In genomic region chr5:172833372-172833690, GRCh38 we compare ENCODE assay signal across 8 cellular contexts. TPM values are rescaled to one million over a fixed set of nuclear protein-coding genes. Genes with fewer than 3 reads are reported as not detected.
DNase-seq lines count a peak whose midpoint lies in the region; ATAC-seq and TF ChIP-seq lines count a peak whose summit lies in the region.

No MANE protein-coding gene starts in this region.

- no peak for ATAC-seq in body of pancreas
- ATAC-seq in HG03571 (IDR thresholded peaks at IDR 0.05; ENCODE audit: unreplicated experiment): no peak
- ATAC-seq in GM21423 (IDR thresholded peaks at IDR 0.05; ENCODE audit: unreplicated experiment): no peak

- H3K4me3 Mint-ChIP-seq in activated naive CD4-positive, alpha-beta T cell treated with anti-CD3 and anti-CD28 coated beads for 36 hours: peak overlapping the region; percentile 80

- H3K27me3 ChIP-seq in body of pancreas: no peaks in the 10 kb centered on the region
- H3K27me3 ChIP-seq in tibial nerve: no peaks in the 10 kb centered on the region

- H3K36me3 Mint-ChIP-seq in activated naive CD4-positive, alpha-beta T cell treated with anti-CD3 and anti-CD28 coated beads for 36 hours (ENCODE audit: low read depth): no peaks in the 10 kb centered on the region

- H3K4me3 ChIP-seq in body of pancreas (no peak overlapping the region), mesodermal cell (ENCODE audit: extremely low read depth, insufficient read depth, low read length, poor library complexity, severe bottlenecking) (peak overlapping the region; percentile 86), tibial nerve (peak overlapping the region in 3 of 4 donors; percentile 39 to 97 (median 92))

- no peaks in the 10 kb centered on the region for H3K9me3 ChIP-seq in body of pancreas
- H3K9me3 ChIP-seq in mesodermal cell (ENCODE audit: control insufficient read depth, low read length): no peaks in the 10 kb centered on the region
- no peaks in the 10 kb centered on the region for H3K9me3 ChIP-seq in tibial nerve

- intact Hi-C loops in activated naive CD4-positive, alpha-beta T cell treated with anti-CD3 and anti-CD28 coated beads for 36 hours (cut with micrococcal nuclease): loop anchor here (2.0 to 5.0 kb wide), 2 partner anchors 17 to 224 kb away; partner anchors contain the start of gene CREBRF
- intact Hi-C loops in body of pancreas (cut with DNase I): no loop called here

- no peak overlapping the region for H3K27ac Mint-ChIP-seq in activated naive CD4-positive, alpha-beta T cell treated with anti-CD3 and anti-CD28 coated beads for 36 hours

- H3K27ac ChIP-seq in body of pancreas: peak overlapping the region; percentile 86 to 97 (median 88)
- no peak overlapping the region for H3K27ac ChIP-seq in mesodermal cell (ENCODE audit: low read depth, low read length, severe bottlenecking)
- H3K27ac ChIP-seq in tibial nerve: peak overlapping the region; percentile 85 to 93 (median 88)

- TF ChIP-seq POLR2A in body of pancreas (IDR thresholded peaks at IDR 0.05) (no peak), tibial nerve (IDR thresholded peaks at IDR 0.05) (no peak)

- TF ChIP-seq CTCF in body of pancreas (IDR thresholded peaks at IDR 0.05) (no peak), tibial nerve (IDR thresholded peaks at IDR 0.05) (no peak)

- H3K4me1 Mint-ChIP-seq in activated naive CD4-positive, alpha-beta T cell treated with anti-CD3 and anti-CD28 coated beads for 36 hours (ENCODE audit: low read depth): peaks cover 41% of the 10 kb centered on the region

- TF ChIP-seq EP300 in tibial nerve (IDR thresholded peaks at IDR 0.05): no peak

- CTCF ChIA-PET in activated naive CD4-positive, alpha-beta T cell treated with anti-CD3 and anti-CD28 coated beads for 36 hours (lab: Charles Lee): no interaction called here

- 64 to 68% methylated on average over 4 to 6 of the region's 6 CpGs for WGBS in body of pancreas, 2 donors
- 74 to 81% methylated on average over 4 of the region's 6 CpGs for WGBS in mesodermal cell (ENCODE audit: insufficient coverage in 2 of 2), 2 experiments
- WGBS in tibial nerve, 2 donors: 45 to 62% methylated on average over 6 of the region's 6 CpGs

- H3K27me3 Mint-ChIP-seq in activated naive CD4-positive, alpha-beta T cell treated with anti-CD3 and anti-CD28 coated beads for 36 hours (ENCODE audit: low read depth): no peaks in the 10 kb centered on the region

- H3K36me3 ChIP-seq in body of pancreas (replicated peaks in 1 of 2; ENCODE audit: insufficient read depth in 1 of 2, low read depth in 2 of 2) (no peaks in the 10 kb centered on the region), mesodermal cell (ENCODE audit: control insufficient read depth, insufficient read depth, low read length) (peaks cover 28% of the 10 kb centered on the region), tibial nerve (no peaks in the 10 kb centered on the region)

- no peak for DNase-seq in activated naive CD4-positive, alpha-beta T cell treated with anti-CD3 and anti-CD28 coated beads for 36 hours
- no peak for DNase-seq in activated naive CD4-positive, alpha-beta T cell treated with anti-CD3 and anti-CD28 coated beads, Interleukin-2, amount 50 U/mL, for 16 hours
- DNase-seq in body of pancreas (no peak), tibial nerve (ENCODE audit: low spot score in 2 of 2) (no peak), H4 (ENCODE audit: low spot score) (no peak)

- no peaks in the 10 kb centered on the region for H3K9me3 Mint-ChIP-seq in activated naive CD4-positive, alpha-beta T cell treated with anti-CD3 and anti-CD28 coated beads for 36 hours

- peaks cover 46% of the 10 kb centered on the region for H3K4me1 ChIP-seq in body of pancreas
- H3K4me1 ChIP-seq in mesodermal cell (ENCODE audit: control insufficient read depth, insufficient read depth, low read length, poor library complexity, severe bottlenecking): peaks cover 8% of the 10 kb centered on the region
- peaks cover 0 to 51% (median 26%) of the 10 kb centered on the region in 4 donors for H3K4me1 ChIP-seq in tibial nerve

RNA-seq across cellular contexts. Expression of gene ERGIC1, which starts 0.7 kb away (rescaled TPM):
- total RNA-seq in activated naive CD4-positive, alpha-beta T cell treated with anti-CD3 and anti-CD28 coated beads for 36 hours: 10 to 100 TPM; 33.4 to 36.2 TPM
- total RNA-seq in body of pancreas: 10 to 100 TPM; 46.5 to 93.1 TPM
- polyA plus RNA-seq in mesodermal cell (2013, experiment 1 of 2): 116 TPM
- polyA plus RNA-seq in mesodermal cell (2013, experiment 2 of 2): 100 TPM
- total RNA-seq in tibial nerve: 100 to 1,000 TPM in 2 of 4 donors, 10 to 100 TPM in 2; 60.9 to 123 (median 99.3) TPM
- total RNA-seq in H4 (2014; rRNA removed; shearing (Covaris generic)): 72.3 and 86.2 TPM in 2 replicates

Comparison
In these comparisons a context has a peak if more than half of its experiments do, and no peak if none do; other contexts are left out.
1. H3K4me3 ChIP-seq: peak in mesodermal cell (single experiment) and tibial nerve (3 of 4); none in body of pancreas (0 of 2).